ENCODE assay signal across 12 cellular contexts in the genomic region with DNA sequence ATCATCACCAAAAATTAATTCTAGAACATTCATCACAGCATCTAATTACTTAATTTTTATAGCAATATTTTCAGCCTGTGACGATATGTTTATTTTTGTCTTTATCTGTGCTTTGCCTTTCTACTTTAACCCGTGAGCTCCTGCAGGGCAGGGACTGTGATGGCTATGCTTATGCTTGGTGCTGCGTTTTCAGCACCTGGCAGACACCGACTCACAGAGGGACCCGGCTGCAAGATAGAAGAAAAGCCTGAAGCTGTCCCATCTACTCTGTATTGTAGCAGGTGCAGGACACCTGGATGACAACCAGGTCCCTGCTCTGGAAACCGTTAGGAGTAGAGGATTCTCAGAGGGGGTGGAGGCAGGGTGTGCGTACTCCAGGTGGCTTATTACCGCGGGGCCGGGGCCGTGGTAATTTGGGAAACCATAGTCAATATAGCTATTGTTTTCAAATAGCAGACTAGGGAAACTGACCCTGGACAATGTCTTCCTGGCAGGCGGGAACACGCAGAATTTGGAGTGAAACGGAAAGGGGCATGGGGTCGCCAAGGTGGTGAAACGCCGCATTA.
DNase-seq lines count a peak whose midpoint lies in the region; TF ChIP-seq lines count a peak whose summit lies in the region.
"Had no signal": no experiment of that assay in that cellular context is flagged by ENCODE, and none has a peak within 500 bp of the region (broad histone marks: within the 10 kb centered on the region; RNA-seq: fewer than 3 reads in every experiment).

No MANE protein-coding gene starts in this region.

- H3K36me3 ChIP-seq in SJCRH30, result no peaks in the 10 kb centered on the region
- H3K36me3 ChIP-seq in right atrium auricular region, result no peaks in the 10 kb centered on the region
- H3K36me3 ChIP-seq: sigmoid colon had no signal

- H3K4me1 ChIP-seq in SJCRH30, result peaks cover 10% of the 10 kb centered on the region; the same call in 1 of the 2 replicates
- H3K4me1 ChIP-seq in right atrium auricular region, result peaks cover 0 to 19% of the 10 kb centered on the region in 2 donors

- H3K4me3 ChIP-seq in HFF-Myc (replicated peaks; ENCODE audit: low read depth, low read length) (peak overlapping the region; percentile 28; the same call in 1 of the 2 replicates), SJCRH30 (peak overlapping the region; percentile 62), right atrium auricular region (peak overlapping the region; percentile 42 to 61), skeletal muscle cell (ENCODE audit: low read depth, low read length) (peak overlapping the region; percentile 54)

- H3K9me3 ChIP-seq in SJCRH30 (replicated peaks) (no peaks in the 10 kb centered on the region), right atrium auricular region (peaks cover 0 to 3% of the 10 kb centered on the region in 2 donors)

- H3K27me3 ChIP-seq in SJCRH30 (peaks cover 7% of the 10 kb centered on the region; the same call in 1 of the 2 replicates), right atrium auricular region (no peaks in the 10 kb centered on the region)

- H3K27ac ChIP-seq in SJCRH30 (no peak overlapping the region), right atrium auricular region (no peak overlapping the region)
- H3K27ac ChIP-seq: KMS-11, sigmoid colon had no signal

- DNase-seq in HFF-Myc (ENCODE audit: extremely low read depth, low read depth), result no peak
- DNase-seq in SJCRH30, result no peak
- no peak for DNase-seq in right atrium auricular region (ENCODE audit: low spot score)
- DNase-seq in skeletal muscle cell (ENCODE audit: low read depth), result no peak
- no peak for DNase-seq in iPS-NIHi7 (ENCODE audit: extremely low spot score)
- DNase-seq in LoVo (ENCODE audit: low spot score), result no peak
- no peak for DNase-seq in middle frontal gyrus (ENCODE audit: extremely low spot score, low spot score)
- no peak for DNase-seq in activated CD8-positive, alpha-beta memory T cell treated with anti-CD3 and anti-CD28 coated beads, Interleukin-2, amount 50 U/mL, for 4 hours
- DNase-seq: RPMI8226; stimulated activated naive CD8-positive, alpha-beta T cell treated with anti-CD3 and anti-CD28 coated beads, Interleukin-15, amount 100 ng/mL, for 72 hours had no signal

- TF ChIP-seq CTCF in HFF-Myc (IDR thresholded peaks at IDR 0.05; ENCODE audit: low read depth, low read length, missing control alignments) (no peak), right atrium auricular region (IDR thresholded peaks at IDR 0.05) (no peak)
